ENCODE assay signal across 7 cellular contexts in the genomic region with DNA sequence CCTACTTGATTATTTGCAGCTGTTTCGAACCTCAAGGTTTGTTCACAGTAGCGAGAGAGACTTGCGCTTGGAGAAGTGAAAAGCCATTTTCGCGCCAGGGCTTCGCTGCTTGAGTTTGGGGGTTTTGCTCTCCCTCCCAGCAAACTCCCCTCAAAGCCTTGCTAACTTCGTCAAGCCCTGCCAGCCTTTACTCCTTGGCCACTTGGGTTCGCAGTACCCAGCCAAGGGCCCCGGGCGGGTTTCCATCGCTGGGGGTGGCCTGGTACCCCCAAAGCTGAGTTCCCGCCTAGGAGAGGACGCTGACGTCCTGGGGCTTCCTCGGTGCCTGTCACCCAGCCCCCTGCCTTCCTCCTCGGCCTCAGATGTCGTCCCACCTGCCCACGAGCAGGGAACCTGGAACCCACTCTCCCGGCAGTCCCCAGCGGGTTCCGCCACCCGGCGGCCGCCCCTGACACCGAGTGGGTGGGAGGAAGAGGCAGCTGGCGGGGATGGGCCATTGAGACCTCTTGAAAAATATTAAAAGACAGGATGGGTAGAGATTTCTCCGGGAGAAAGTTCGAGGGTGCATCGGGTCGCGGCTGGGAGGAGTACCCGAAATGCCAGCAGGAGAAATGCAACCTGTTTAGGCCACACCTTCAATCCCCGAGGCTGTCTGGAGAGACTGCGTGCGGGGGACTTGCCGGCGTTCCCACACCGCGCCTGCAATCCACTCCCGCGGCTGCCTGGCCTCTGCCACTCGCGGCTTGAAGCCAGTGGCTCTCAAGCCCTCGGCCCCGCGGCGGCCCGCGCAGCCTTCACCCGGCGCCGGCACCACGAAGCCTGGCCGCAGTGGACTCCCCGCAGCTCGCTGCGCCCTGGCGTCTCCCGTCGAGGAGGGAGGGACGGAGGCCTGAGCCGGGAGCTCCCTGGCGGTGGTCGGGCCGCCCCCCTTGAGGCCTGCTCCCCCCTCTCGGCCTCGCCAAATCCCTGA. TPM values are rescaled to one million over a fixed set of nuclear protein-coding genes. Genes with fewer than 3 reads are reported as not detected.
A peak's percentile ranks its signal among the peaks of the same experiment; 100 is the strongest.
DNase-seq lines count a peak whose midpoint lies in the region; ATAC-seq and TF ChIP-seq lines count a peak whose summit lies in the region.

No MANE protein-coding gene starts in this region.

- TF ChIP-seq EP300 in tibial nerve (IDR thresholded peaks at IDR 0.05), result peak in 1 of 2 donors; percentile 66

- WGBS in tibial nerve, 2 donors, result 1 to 2% methylated on average over 38 to 67 of the region's 67 CpGs

- TF ChIP-seq POLR2A in tibial nerve (IDR thresholded peaks at IDR 0.05), result peak in 1 of 2 donors; percentile 39

- H3K4me3 ChIP-seq in epithelial cell of proximal tubule (ENCODE audit: low read depth, low read length), result peak overlapping the region; percentile 94
- H3K4me3 ChIP-seq in tibial nerve, result peak overlapping the region; percentile 40 to 75 (median 62)

- no peak for ATAC-seq in HG02571 (IDR thresholded peaks at IDR 0.05; ENCODE audit: unreplicated experiment)

- DNase-seq in M059J (ENCODE audit: low read depth) (peak; percentile 63), epithelial cell of proximal tubule (ENCODE audit: low read depth) (no peak), lung microvascular endothelial cell (ENCODE audit: low read depth in 2 of 2) (peak; percentile 60 to 62), tibial nerve (ENCODE audit: low spot score in 2 of 2) (peak; percentile 19 to 35), amniotic stem cell (lab: John Stamatoyannopoulos, UW) (no peak), NCI-H2081 treated with DMSO at 0.1 percent for 48 hours (lab: John Stamatoyannopoulos, UW) (no peak)

- no peaks in the 10 kb centered on the region for H3K9me3 ChIP-seq in tibial nerve

- peaks cover 0 to 60% (median 10%) of the 10 kb centered on the region in 4 donors for H3K4me1 ChIP-seq in tibial nerve

- peak overlapping the region; percentile 92 to 99 (median 97) for H3K27ac ChIP-seq in tibial nerve

- H3K36me3 ChIP-seq in tibial nerve, result no peaks in the 10 kb centered on the region

- TF ChIP-seq CTCF in epithelial cell of proximal tubule (conservative IDR thresholded peaks at IDR 0.05; ENCODE audit: low read depth, low read length), result peak; percentile 21
- peak in 3 of 5 experiments; percentile 3 to 30 (median 12) for TF ChIP-seq CTCF in tibial nerve (IDR thresholded peaks at IDR 0.05)

- no peaks in the 10 kb centered on the region for H3K27me3 ChIP-seq in tibial nerve

RNA-seq across cellular contexts. Expression of a gene that starts 8.8 kb away (rescaled TPM):
- total RNA-seq in M059J (2014; rRNA removed; shearing (Covaris generic)), result 34.1 and 37.8 TPM in 2 replicates
- total RNA-seq in epithelial cell of proximal tubule (17.6 and 17.7 TPM in 2 replicates), lung microvascular endothelial cell (17.4 and 25.0 TPM in 2 replicates), tibial nerve (100 to 1,000 TPM in 3 of 4 donors, 10 to 100 TPM in 1; 70.8 to 129 (median 124) TPM)

Comparison
In these comparisons a context has a peak if more than half of its experiments do, and no peak if none do; other contexts are left out.
1. DNase-seq: peak in M059J (single experiment), lung microvascular endothelial cell (2 of 2) and tibial nerve (2 of 2); none in epithelial cell of proximal tubule (single experiment), amniotic stem cell (single experiment) and NCI-H2081 treated with DMSO at 0.1 percent for 48 hours (single experiment).